ENCODE assay signal across 1 cellular context in the genomic region with DNA sequence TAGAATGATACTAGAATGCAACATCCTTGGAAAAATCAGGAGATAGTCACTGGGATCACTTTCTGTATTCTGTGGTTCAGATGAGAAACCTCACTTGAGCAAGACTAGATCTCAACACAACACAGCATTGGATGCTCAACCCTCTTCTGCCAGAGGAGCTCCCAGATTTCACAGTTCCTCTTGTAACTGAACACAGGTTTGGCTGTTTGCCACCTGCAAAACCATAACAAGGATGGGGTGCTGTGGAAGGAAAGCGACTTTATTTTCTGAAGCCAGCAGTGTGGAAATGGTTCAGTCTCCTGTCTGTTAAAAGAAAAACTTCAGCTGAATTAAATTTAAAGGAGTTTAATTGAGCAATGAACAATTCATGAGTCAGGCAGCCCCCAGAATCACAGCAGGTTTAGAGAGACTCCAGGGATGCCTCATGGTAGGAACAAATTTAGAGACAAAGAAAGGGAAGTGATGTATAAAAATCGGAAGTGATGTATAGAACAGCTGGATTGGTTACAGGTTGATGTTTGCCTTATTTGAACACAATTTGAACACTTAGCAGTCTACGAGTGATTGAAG.
TF ChIP-seq lines count a peak whose summit lies in the region.

No MANE protein-coding gene starts in this region.

TF ChIP-seq in GM12878, 131 proteins besides CTCF, POLR2A, EP300 and RAD21 (continued from another document):
- TF ChIP-seq NRF1 (conservative IDR thresholded peaks at IDR 0.05; ENCODE audit: low read depth, low read length): no peak
- TF ChIP-seq IRF5 (IDR thresholded peaks at IDR 0.05; ENCODE audit: borderline replicate concordance): no peak
- TF ChIP-seq RUNX3 (IDR thresholded peaks at IDR 0.05; ENCODE audit: low read length): no peak
- TF ChIP-seq EGR1 (IDR thresholded peaks at IDR 0.05; ENCODE audit: borderline replicate concordance in 1 of 2, low read depth in 2 of 2, low read length in 2 of 2): no peak
- TF ChIP-seq POLR2AphosphoS5 (IDR thresholded peaks at IDR 0.05; ENCODE audit: low read length): no peak
- no peak for TF ChIP-seq ZZZ3 (IDR thresholded peaks at IDR 0.05; ENCODE audit: control insufficient read depth, insufficient read length, low read depth)
- no peak for TF ChIP-seq MAX (IDR thresholded peaks at IDR 0.05; ENCODE audit: low read depth, low read length)
- no peak for TF ChIP-seq MLLT1 (IDR thresholded peaks at IDR 0.05)
- no peak for TF ChIP-seq SIX5 (IDR thresholded peaks at IDR 0.05; ENCODE audit: low read depth, low read length, severe bottlenecking)
- TF ChIP-seq JUND (IDR thresholded peaks at IDR 0.05; ENCODE audit: low read depth, low read length): no peak
- no peak for TF ChIP-seq HDAC2 (IDR thresholded peaks at IDR 0.05)
- TF ChIP-seq TCF7 (IDR thresholded peaks at IDR 0.05; ENCODE audit: borderline replicate concordance): no peak
- TF ChIP-seq CEBPB (IDR thresholded peaks at IDR 0.05; ENCODE audit: borderline replicate concordance in 1 of 2, low read depth in 2 of 2, low read length in 2 of 2): no peak
- no peak for TF ChIP-seq NKRF (conservative IDR thresholded peaks at IDR 0.05)
